12 cellular contexts compared by ENCODE assay signal in genomic region chr7:128437426-128438332, GRCh38. TPM values are rescaled to one million over a fixed set of nuclear protein-coding genes. Genes with fewer than 3 reads are reported as not detected.
DNase-seq lines count a peak whose midpoint lies in the region; ATAC-seq and TF ChIP-seq lines count a peak whose summit lies in the region.
"Had no signal": no experiment of that assay in that cellular context is flagged by ENCODE, and none has a peak within 500 bp of the region (broad histone marks: within the 10 kb centered on the region; RNA-seq: fewer than 3 reads in every experiment).

No MANE protein-coding gene starts in this region.

- TF ChIP-seq CTCF in endothelial cell (IDR thresholded peaks at IDR 0.05; ENCODE audit: unreplicated experiment) = no peak

- no peaks in the 10 kb centered on the region for H3K9me3 Mint-ChIP-seq in endothelial cell (ENCODE audit: unreplicated experiment)
- H3K9me3 Mint-ChIP-seq: activated CD8-positive, alpha-beta T cell treated with anti-CD3 and anti-CD28 coated beads for 36 hours; neural crest cell had no signal

- no peak overlapping the region for H3K27ac Mint-ChIP-seq in endothelial cell (ENCODE audit: unreplicated experiment)
- H3K27ac Mint-ChIP-seq: activated CD8-positive, alpha-beta T cell treated with anti-CD3 and anti-CD28 coated beads for 36 hours had no signal

- peak; percentile 75 for ATAC-seq in GM19351 (IDR thresholded peaks at IDR 0.05; ENCODE audit: unreplicated experiment)
- ATAC-seq in HG03139 (IDR thresholded peaks at IDR 0.05; ENCODE audit: unreplicated experiment) = peak; percentile 84
- no peak for ATAC-seq in HG02678 (IDR thresholded peaks at IDR 0.05; ENCODE audit: unreplicated experiment)
- no peak for ATAC-seq in esophagus mucosa
- ATAC-seq: activated CD8-positive, alpha-beta T cell treated with anti-CD3 and anti-CD28 coated beads for 36 hours had no signal

- no peak overlapping the region for H3K4me3 Mint-ChIP-seq in endothelial cell (ENCODE audit: unreplicated experiment)
- H3K4me3 Mint-ChIP-seq: activated CD8-positive, alpha-beta T cell treated with anti-CD3 and anti-CD28 coated beads for 36 hours; neural crest cell had no signal

- no peaks in the 10 kb centered on the region for H3K36me3 Mint-ChIP-seq in endothelial cell (ENCODE audit: low read depth, unreplicated experiment)

- H3K4me1 Mint-ChIP-seq in endothelial cell (ENCODE audit: unreplicated experiment) = no peaks in the 10 kb centered on the region
- H3K4me1 Mint-ChIP-seq: neural crest cell had no signal

- DNase-seq in AML-193 (lab: John Stamatoyannopoulos, UW) = peak; percentile 72 to 82
- DNase-seq in SIG-M5 treated with dmso at 0.1 percent for 504 hours (lab: John Stamatoyannopoulos, UW; ENCODE audit: unreplicated experiment) = peak; percentile 97
- no peak for DNase-seq in endothelial cell (ENCODE audit: low spot score)
- no peak for DNase-seq in T-helper 9 cell
- DNase-seq: activated CD8-positive, alpha-beta T cell treated with anti-CD3 and anti-CD28 coated beads for 36 hours; SHP77 treated with DMSO at 0.1 percent for 48 hours; stimulated activated CD4-positive, alpha-beta T cell treated with anti-CD3 and anti-CD28 coated beads, Interleukin-15, amount 100 ng/mL, for 24 hours had no signal

- H3K27me3 Mint-ChIP-seq in endothelial cell (ENCODE audit: unreplicated experiment) = no peaks in the 10 kb centered on the region

RNA-seq across cellular contexts. Expression of gene HILPDA, which starts 18.0 kb away (rescaled TPM):
- total RNA-seq in esophagus mucosa (157 TPM), endothelial cell (ENCODE audit: unreplicated experiment) (13.1 TPM)

RNA-seq across cellular contexts. Expression of gene IMPDH1, which starts 27.9 kb away (rescaled TPM):
- total RNA-seq in esophagus mucosa (38.5 TPM), endothelial cell (ENCODE audit: unreplicated experiment) (7.5 TPM)

RNA-seq across cellular contexts. Expression of gene METTL2B, which starts 38.9 kb away (rescaled TPM):
- total RNA-seq in esophagus mucosa (18.4 TPM), endothelial cell (ENCODE audit: unreplicated experiment) (26.9 TPM)

Comparison
In these comparisons a context has a peak if more than half of its experiments do, and no peak if none do; other contexts are left out.
1. DNase-seq: peak in AML-193 (2 of 2) and SIG-M5 treated with dmso at 0.1 percent for 504 hours (single experiment); none in endothelial cell (single experiment) and T-helper 9 cell (single experiment).
2. ATAC-seq: peak in GM19351 (single experiment) and HG03139 (single experiment); none in HG02678 (single experiment) and esophagus mucosa (single experiment).
3. RNA of gene HILPDA, which starts 18.0 kb away (total RNA-seq): 157 TPM in esophagus mucosa (single experiment); 13.1 TPM in endothelial cell (single experiment); every median in the first group is over 10 times any median in the second.